13 cellular contexts compared by ENCODE assay signal in genomic region chr6:100948381-100949133, GRCh38.
A peak's percentile ranks its signal among the peaks of the same experiment; 100 is the strongest.
DNase-seq lines count a peak whose midpoint lies in the region; ATAC-seq and TF ChIP-seq lines count a peak whose summit lies in the region.
"Had no signal": no experiment of that assay in that cellular context is flagged by ENCODE, and none has a peak within 500 bp of the region (broad histone marks: within the 10 kb centered on the region; RNA-seq: fewer than 3 reads in every experiment).

No MANE protein-coding gene starts in this region.

- no peak overlapping the region for H3K9ac ChIP-seq in colonic mucosa (ENCODE audit: low read depth in 2 of 2, low read length in 2 of 2)
- H3K9ac ChIP-seq: BLaER1 had no signal

- H3K27me3 ChIP-seq in colonic mucosa (no peaks in the 10 kb centered on the region), right cardiac atrium (ENCODE audit: control insufficient read depth, insufficient read depth) (no peaks in the 10 kb centered on the region)
- H3K27me3 ChIP-seq: BLaER1 had no signal

- no peak overlapping the region for H3K4me3 ChIP-seq in NB4 (ENCODE audit: low read depth, low read length)
- no peak overlapping the region for H3K4me3 ChIP-seq in epithelial cell of esophagus (ENCODE audit: low read length)
- H3K4me3 ChIP-seq in mucosa of descending colon = no peak overlapping the region
- no peak overlapping the region for H3K4me3 ChIP-seq in colonic mucosa
- H3K4me3 ChIP-seq in right cardiac atrium (ENCODE audit: low read length) = no peak overlapping the region
- H3K4me3 ChIP-seq: BLaER1 had no signal

- WGBS in right cardiac atrium = 36% methylated on average over 3 of the region's 3 CpGs

- ATAC-seq in mucosa of descending colon (peak; percentile 78), right cardiac atrium (no peak)
- ATAC-seq: SK-N-SH treated with all-trans-retinoic acid at 6 μM for 48 hours had no signal

- H3K36me3 ChIP-seq in mucosa of descending colon (ENCODE audit: low read depth) (no peaks in the 10 kb centered on the region), colonic mucosa (no peaks in the 10 kb centered on the region)
- H3K36me3 ChIP-seq: BLaER1 had no signal

- peak; percentile 81 for DNase-seq in GF-D8 (lab: John Stamatoyannopoulos, UW)
- DNase-seq in NB4 (ENCODE audit: low read depth) = peak; percentile 34
- DNase-seq in epithelial cell of esophagus (ENCODE audit: low read depth) = peak; percentile 5
- DNase-seq in mucosa of descending colon = no peak
- DNase-seq in GM20000 (ENCODE audit: low spot score) = no peak
- no peak for DNase-seq in NCI-H526 (lab: John Stamatoyannopoulos, UW)
- no peak for DNase-seq in colonic mucosa
- no peak for DNase-seq in right cardiac atrium
- DNase-seq: naive B cell, NCI-H1092 treated with DMSO at 0.1 percent for 48 hours, NCI-H2171 had no signal

- no peak for TF ChIP-seq POLR2A in NB4 (IDR thresholded peaks at IDR 0.05; ENCODE audit: extremely low read depth, insufficient read length)

- peaks cover 7% of the 10 kb centered on the region for H3K4me1 ChIP-seq in mucosa of descending colon (ENCODE audit: low read depth)
- no peaks in the 10 kb centered on the region for H3K4me1 ChIP-seq in colonic mucosa
- no peaks in the 10 kb centered on the region for H3K4me1 ChIP-seq in right cardiac atrium (ENCODE audit: control insufficient read depth, insufficient read depth, low read length)
- H3K4me1 ChIP-seq: BLaER1 had no signal

- H3K27ac ChIP-seq in colonic mucosa (no peak overlapping the region), right cardiac atrium (ENCODE audit: low read length) (no peak overlapping the region)
- H3K27ac ChIP-seq: BLaER1 had no signal

- TF ChIP-seq CTCF in NB4 (IDR thresholded peaks at IDR 0.05; ENCODE audit: low read depth, low read length) (no peak), epithelial cell of esophagus (IDR thresholded peaks at IDR 0.05; ENCODE audit: insufficient read depth, low read depth, low read length, missing control alignments) (no peak), mucosa of descending colon (IDR thresholded peaks at IDR 0.05) (no peak), GM20000 (IDR thresholded peaks at IDR 0.05; ENCODE audit: extremely low read depth, missing control alignments) (no peak), colonic mucosa (IDR thresholded peaks at IDR 0.05) (no peak)

- H3K9me3 ChIP-seq in mucosa of descending colon = peaks cover 13% of the 10 kb centered on the region
- no peaks in the 10 kb centered on the region for H3K9me3 ChIP-seq in colonic mucosa
- H3K9me3 ChIP-seq in right cardiac atrium (ENCODE audit: control insufficient read depth, low read length) = no peaks in the 10 kb centered on the region

- intact Hi-C loops in mucosa of descending colon (cut with DNase I, micrococcal nuclease) (no loop called here), colonic mucosa (cut with DNase I) (no loop called here), right cardiac atrium (cut with DNase I) (no loop called here)

Comparison
In these comparisons a context has a peak if more than half of its experiments do, and no peak if none do; other contexts are left out.
1. DNase-seq: peak in GF-D8 (single experiment), NB4 (single experiment) and epithelial cell of esophagus (single experiment); none in mucosa of descending colon (0 of 3), GM20000 (single experiment), NCI-H526 (0 of 2), colonic mucosa (single experiment) and right cardiac atrium (0 of 3).